Comparison of ENCODE assay signal across 27 cellular contexts in genomic region chr7:119606297-119606696, GRCh38.
"Had no signal": no experiment of that assay in that cellular context is flagged by ENCODE, and none has a peak within 500 bp of the region (broad histone marks: within the 10 kb centered on the region; RNA-seq: fewer than 3 reads in every experiment).

No MANE protein-coding gene starts in this region.

- DNase-seq: stimulated activated CD4-positive, alpha-beta T cell treated with anti-CD3 and anti-CD28 coated beads, Interleukin-2, amount 100 ng/mL, for 48 hours; stimulated activated CD4-positive, alpha-beta T cell treated with anti-CD3 and anti-CD28 coated beads, Interleukin-4, amount 100 ng/mL, for 1 hour; stimulated activated CD4-positive, alpha-beta T cell treated with anti-CD3 and anti-CD28 coated beads, Interleukin-4, amount 100 ng/mL, for 24 hours; stimulated activated CD4-positive, alpha-beta T cell treated with anti-CD3 and anti-CD28 coated beads, Interleukin-4, amount 100 ng/mL, for 4 hours; stimulated activated CD8-positive, alpha-beta memory T cell treated with anti-CD3 and anti-CD28 coated beads, Interleukin-4, amount 100 ng/mL, for 48 hours; stimulated activated naive B cell treated with anti-CD40 and anti-IgM and Interleukin-4, amounts not matched to agents 10 μg/mL and 1 μg/mL and 100 μg/mL, for 72 hours; stimulated activated naive CD4-positive, alpha-beta T cell; stimulated activated naive CD4-positive, alpha-beta T cell treated with Interleukin-2 at 50 U/mL for 16 hours; stimulated activated naive CD8-positive, alpha-beta T cell treated with anti-CD3 and anti-CD28 coated beads, Interleukin-15, amount 100 ng/mL, for 72 hours; stimulated activated naive CD8-positive, alpha-beta T cell treated with anti-CD3 and anti-CD28 coated beads, Interleukin-15, Interleukin-2, amounts not matched to agents 100 U/mL and 50 U/mL, for 24 hours; stomach; substantia nigra; testis; thyroid gland; tibial artery; transverse colon; trophoblast cell; upper lobe of left lung; upper lobe of right lung; uterus had no signal

- H3K27me3 ChIP-seq: stomach, suprapubic skin, testis, thyroid gland, tibial artery, tibial nerve, transverse colon, upper lobe of left lung, upper lobe of right lung, uterus, vagina had no signal

- FAIRE-seq: urothelium cell line had no signal

- H3K4me3 ChIP-seq: stomach, suprapubic skin, testis, thoracic aorta, thyroid gland, tibial artery, tibial nerve, transverse colon, upper lobe of left lung, upper lobe of right lung, uterus, vagina had no signal

- H3K36me3 ChIP-seq: stomach, suprapubic skin, thoracic aorta, thyroid gland, tibial artery, tibial nerve, transverse colon, upper lobe of left lung, upper lobe of right lung, uterus, vagina had no signal

- H3K9me3 ChIP-seq: suprapubic skin, testis, thoracic aorta, thyroid gland, transverse colon, upper lobe of left lung, upper lobe of right lung, uterus, vagina had no signal

- H3K27ac ChIP-seq: stomach, suprapubic skin, testis, thoracic aorta, thyroid gland, tibial artery, tibial nerve, transverse colon, upper lobe of left lung, upper lobe of right lung, uterus, vagina had no signal

- H3K4me1 ChIP-seq: stomach, suprapubic skin, testis, thyroid gland, tibial artery, tibial nerve, transverse colon, upper lobe of left lung, upper lobe of right lung, uterus, vagina had no signal

- ATAC-seq: stimulated activated effector memory CD8-positive, alpha-beta T cell treated with anti-CD3 and anti-CD28 coated beads, Interleukin-12 subunit alpha, Interleukin-12 subunit beta, amount 100 ng/mL, for 72 hours; stimulated activated memory B cell treated with anti-CD40 and anti-IgM and Interleukin-4, amounts not matched to agents 10 μg/mL and 1 μg/mL and 100 μg/mL, for 72 hours; stimulated activated naive B cell treated with anti-CD40 and anti-IgM and Interleukin-4, amounts not matched to agents 10 μg/mL and 1 μg/mL and 100 μg/mL, for 72 hours; stimulated activated naive CD8-positive, alpha-beta T cell treated with anti-CD3 and anti-CD28 coated beads, Interleukin-15, amount 100 ng/mL, for 72 hours; stimulated activated naive CD8-positive, alpha-beta T cell treated with anti-CD3 and anti-CD28 coated beads, Interleukin-15, Interleukin-2, amounts not matched to agents 100 U/mL and 50 U/mL, for 24 hours; upper lobe of right lung had no signal
